ENCODE assay signal across 8 cellular contexts in genomic region chr21:15063821-15064575, GRCh38. TPM values are rescaled to one million over a fixed set of nuclear protein-coding genes. Genes with fewer than 3 reads are reported as not detected.
A peak's percentile ranks its signal among the peaks of the same experiment; 100 is the strongest.
DNase-seq lines count a peak whose midpoint lies in the region; ATAC-seq, FAIRE-seq and TF ChIP-seq lines count a peak whose summit lies in the region.

No MANE protein-coding gene starts in this region.

- POLR2A ChIA-PET in CD8-positive, alpha-beta memory T cell (lab: Charles Lee) = no interaction called here

- H3K4me1 ChIP-seq in CD8-positive, alpha-beta memory T cell (ENCODE audit: insufficient read depth, low read length) = peaks cover 32% of the 10 kb centered on the region
- peaks cover 70% of the 10 kb centered on the region for H3K4me1 ChIP-seq in left ventricle myocardium inferior
- peaks cover 11 to 35% (median 31%) of the 10 kb centered on the region in 3 donors for H3K4me1 ChIP-seq in pancreas

- H3K27me3 Mint-ChIP-seq in CD8-positive, alpha-beta memory T cell = peaks cover 6 to 22% of the 10 kb centered on the region in 2 donors

- peak overlapping the region; percentile 62 for H3K27ac ChIP-seq in CD8-positive, alpha-beta memory T cell (ENCODE audit: low read depth, low read length)
- H3K27ac ChIP-seq in adipose tissue (ENCODE audit: low read depth, low read length) = peak overlapping the region; percentile 57
- peak overlapping the region; percentile 97 for H3K27ac ChIP-seq in left ventricle myocardium inferior (replicated peaks)
- H3K27ac ChIP-seq in pancreas = peak overlapping the region; percentile 87 to 97 (median 94)

- peak overlapping the region; percentile 57 for H3K4me3 ChIP-seq in CD8-positive, alpha-beta memory T cell (ENCODE audit: low read length)
- H3K4me3 ChIP-seq in left ventricle myocardium inferior = peak overlapping the region; percentile 95
- peak overlapping the region; percentile 76 to 99 (median 90) for H3K4me3 ChIP-seq in pancreas

- intact Hi-C loops in left ventricle myocardium inferior (cut with micrococcal nuclease) = loop anchor here (5.0 kb wide), 1 partner anchor 418 kb away; no protein-coding TSS in a partner anchor
- intact Hi-C loops in pancreas (cut with DNase I) = loop anchor here in 1 of 3 donors (5.0 kb wide), 1 partner anchor 418 kb away; no protein-coding TSS in a partner anchor

- peak overlapping the region; percentile 57 to 96 (median 88) for H3K27ac Mint-ChIP-seq in CD8-positive, alpha-beta memory T cell

- ATAC-seq in GM21529 (IDR thresholded peaks at IDR 0.05; ENCODE audit: unreplicated experiment) (peak; percentile 13), pancreas (peak; percentile 12 to 46 (median 22))

- peak in 3 of 5 donors; percentile 2 to 48 (median 29) for DNase-seq in CD8-positive, alpha-beta memory T cell
- DNase-seq in Kasumi-1 (lab: John Stamatoyannopoulos, UW) (peak; percentile 36 to 38), left ventricle myocardium inferior (peak; percentile 68), pancreas (peak; percentile 45 to 88 (median 67))
- DNase-seq in effector CD4-positive, alpha-beta T cell = no peak
- DNase-seq in NK-92 treated with Interleukin-12 subunit alpha and Interleukin-12 subunit beta, amount 100 ng/mL, for 24 hours (lab: John Stamatoyannopoulos, UW) = no peak

- peak overlapping the region; percentile 70 to 93 (median 85) for H3K4me3 Mint-ChIP-seq in CD8-positive, alpha-beta memory T cell

- FAIRE-seq in pancreas (lab: Jason Lieb, UNC) = no peak

- TF ChIP-seq CTCF in left ventricle myocardium inferior (IDR thresholded peaks at IDR 0.05; ENCODE audit: borderline replicate concordance) (no peak), pancreas (IDR thresholded peaks at IDR 0.05) (no peak)

- H3K36me3 Mint-ChIP-seq in CD8-positive, alpha-beta memory T cell = peaks cover 0 to 12% (median 0%) of the 10 kb centered on the region in 3 donors

- WGBS in adipose tissue, 3 donors = 0 to 1% (median 1%) methylated on average over 39 to 57 of the region's 57 CpGs
- WGBS in pancreas, 2 donors = 0 to 1% methylated on average over 32 to 57 of the region's 57 CpGs

- CTCF ChIA-PET in CD8-positive, alpha-beta memory T cell (lab: Charles Lee) = no interaction called here

- no peaks in the 10 kb centered on the region for H3K9me3 ChIP-seq in CD8-positive, alpha-beta memory T cell (ENCODE audit: low read length)
- H3K9me3 ChIP-seq in left ventricle myocardium inferior (replicated peaks) (no peaks in the 10 kb centered on the region), pancreas (no peaks in the 10 kb centered on the region)

- H3K4me1 Mint-ChIP-seq in CD8-positive, alpha-beta memory T cell = peaks cover 50 to 62% (median 61%) of the 10 kb centered on the region in 3 donors

- H3K27me3 ChIP-seq in CD8-positive, alpha-beta memory T cell (ENCODE audit: insufficient read depth, low read length, poor library complexity, severe bottlenecking) = no peaks in the 10 kb centered on the region
- H3K27me3 ChIP-seq in left ventricle myocardium inferior (ENCODE audit: low read depth) (no peaks in the 10 kb centered on the region), pancreas (no peaks in the 10 kb centered on the region)

- H3K36me3 ChIP-seq in CD8-positive, alpha-beta memory T cell (ENCODE audit: insufficient read depth, low read length) = no peaks in the 10 kb centered on the region
- H3K36me3 ChIP-seq in left ventricle myocardium inferior (no peaks in the 10 kb centered on the region), pancreas (no peaks in the 10 kb centered on the region)

- H3K9me3 Mint-ChIP-seq in CD8-positive, alpha-beta memory T cell = no peaks in the 10 kb centered on the region

RNA-seq across cellular contexts. Expression of gene NRIP1, which starts 0.8 kb away (rescaled TPM):
- total RNA-seq in CD8-positive, alpha-beta memory T cell = 10 to 100 TPM; 14.6 to 15.7 TPM
- polyA plus RNA-seq in CD8-positive, alpha-beta memory T cell = 37.6 TPM
- polyA plus RNA-seq in adipose tissue (10 to 100 TPM in 1 of 3 donors, 1 to 10 TPM in 2; 6.0 to 22.8 (median 7.2) TPM), pancreas (1 to 10 TPM; 3.7 to 4.2 TPM)
- total RNA-seq in left ventricle myocardium inferior (16.8 TPM), pancreas (10 to 100 TPM; 23.4 to 33.5 (median 25.1) TPM)

Comparison
In these comparisons a context has a peak if more than half of its experiments do, and no peak if none do; other contexts are left out.
1. DNase-seq: peak in CD8-positive, alpha-beta memory T cell (3 of 5), Kasumi-1 (2 of 2), left ventricle myocardium inferior (single experiment) and pancreas (6 of 6); none in effector CD4-positive, alpha-beta T cell (single experiment) and NK-92 treated with Interleukin-12 subunit alpha and Interleukin-12 subunit beta, amount 100 ng/mL, for 24 hours (single experiment).
2. Peak in every context shown above with its lines, with median percentiles within 50 percentile points of each other: H3K27ac ChIP-seq and H3K4me3 ChIP-seq.